ENCODE assay signal across 8 cellular contexts in the genomic region with DNA sequence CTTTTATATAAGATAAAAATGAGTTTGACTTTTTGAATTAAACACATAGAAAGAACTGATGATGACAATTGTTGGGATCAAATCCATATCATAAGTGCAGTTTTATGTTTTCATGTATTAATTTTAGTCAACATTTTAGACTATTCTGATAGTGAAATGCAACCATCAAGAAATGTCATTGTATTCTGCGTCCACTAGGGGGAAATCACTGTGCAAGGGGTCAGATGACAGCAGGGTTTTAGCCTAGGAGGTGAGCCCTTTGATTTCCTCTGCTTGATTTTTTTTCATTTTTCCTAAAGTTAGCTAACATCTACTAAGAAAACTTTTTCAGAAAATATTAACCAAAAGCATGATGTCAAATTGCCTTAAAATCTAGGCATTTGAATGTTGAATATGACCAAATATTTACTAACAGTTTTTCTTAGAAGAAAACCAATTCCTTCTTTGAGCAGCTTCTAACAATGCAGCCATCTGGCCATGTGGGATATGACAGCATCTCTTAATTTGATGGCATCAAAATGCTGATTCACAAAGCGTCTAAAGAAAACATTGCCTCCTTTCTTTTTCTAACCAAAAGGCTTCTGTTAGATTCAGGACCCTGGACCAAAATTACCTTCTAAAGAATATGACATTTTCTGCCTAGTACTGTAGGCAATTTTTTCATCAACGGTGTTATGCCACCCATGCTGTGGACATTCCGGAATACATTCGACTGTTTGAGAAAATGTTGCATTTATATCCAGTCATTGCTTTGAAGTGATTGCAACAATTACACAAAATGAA.
DNase-seq lines count a peak whose midpoint lies in the region; ATAC-seq and TF ChIP-seq lines count a peak whose summit lies in the region.

No MANE protein-coding gene starts in this region.

- no peak for TF ChIP-seq POLR2A in suprapubic skin (IDR thresholded peaks at IDR 0.05)
- no peak for TF ChIP-seq POLR2A in lower leg skin (IDR thresholded peaks at IDR 0.05)

- DNase-seq in EL (peak; percentile 34), SKM-1 (lab: John Stamatoyannopoulos, UW; ENCODE audit: unreplicated experiment) (peak; percentile 34), kidney tubule cell (ENCODE audit: low spot score) (peak; percentile 44), suprapubic skin (ENCODE audit: low spot score in 2 of 2) (no peak), lower leg skin (ENCODE audit: low spot score in 2 of 2) (no peak)
- no peak for DNase-seq in activated CD4-positive, alpha-beta T cell treated with anti-CD3 and anti-CD28 coated beads for 36 hours

- H3K27me3 Mint-ChIP-seq in activated CD4-positive, alpha-beta T cell treated with anti-CD3 and anti-CD28 coated beads for 36 hours: no peaks in the 10 kb centered on the region

- H3K9me3 Mint-ChIP-seq in activated CD4-positive, alpha-beta T cell treated with anti-CD3 and anti-CD28 coated beads for 36 hours (ENCODE audit: low read depth): no peaks in the 10 kb centered on the region

- no peaks in the 10 kb centered on the region for H3K36me3 Mint-ChIP-seq in activated CD4-positive, alpha-beta T cell treated with anti-CD3 and anti-CD28 coated beads for 36 hours (ENCODE audit: low read depth)

- ATAC-seq in GM19452 (IDR thresholded peaks at IDR 0.05; ENCODE audit: unreplicated experiment) (peak; percentile 86), HG03521 (IDR thresholded peaks at IDR 0.05; ENCODE audit: unreplicated experiment) (peak; percentile 70)
- ATAC-seq in activated CD4-positive, alpha-beta T cell treated with anti-CD3 and anti-CD28 coated beads for 36 hours: no peak

- no peaks in the 10 kb centered on the region for H3K4me1 Mint-ChIP-seq in activated CD4-positive, alpha-beta T cell treated with anti-CD3 and anti-CD28 coated beads for 36 hours

- H3K27ac Mint-ChIP-seq in activated CD4-positive, alpha-beta T cell treated with anti-CD3 and anti-CD28 coated beads for 36 hours: no peak overlapping the region

- TF ChIP-seq CTCF in suprapubic skin (IDR thresholded peaks at IDR 0.05): peak in 1 of 2 donors; percentile 41
- TF ChIP-seq CTCF in lower leg skin (IDR thresholded peaks at IDR 0.05): no peak

- CTCF ChIA-PET in activated CD4-positive, alpha-beta T cell treated with anti-CD3 and anti-CD28 coated beads for 36 hours (lab: Charles Lee): interaction anchor here (0.6 to 2.8 kb wide), 4 partner anchors 13 to 1564 kb away, joined by 3 to 7 read pairs (median 4); no protein-coding TSS in a partner anchor

- POLR2A ChIA-PET in activated CD4-positive, alpha-beta T cell treated with anti-CD3 and anti-CD28 coated beads for 36 hours (lab: Charles Lee): no interaction called here

- H3K36me3 ChIP-seq in suprapubic skin: no peaks in the 10 kb centered on the region

- intact Hi-C loops in activated CD4-positive, alpha-beta T cell treated with anti-CD3 and anti-CD28 coated beads for 36 hours (cut with DNase I, micrococcal nuclease): loop anchor here in 1 of 2 experiments (5.0 to 10.0 kb wide), 2 partner anchors 282 to 1675 kb away; a partner anchor contains a TSS
- intact Hi-C loops in lower leg skin (cut with DNase I; ENCODE audit: low total_unique reads): no loop called here

- H3K27ac ChIP-seq in suprapubic skin: no peak overlapping the region

- no peaks in the 10 kb centered on the region for H3K9me3 ChIP-seq in suprapubic skin

- 68% methylated on average over 5 of the region's 5 CpGs for WGBS in suprapubic skin
- WGBS in lower leg skin, 2 donors: 71 to 72% methylated on average over 5 of the region's 5 CpGs

- H3K27me3 ChIP-seq in suprapubic skin: no peaks in the 10 kb centered on the region

- TF ChIP-seq EP300 in suprapubic skin (IDR thresholded peaks at IDR 0.05): no peak

- H3K4me1 ChIP-seq in suprapubic skin: no peaks in the 10 kb centered on the region

- H3K4me3 Mint-ChIP-seq in activated CD4-positive, alpha-beta T cell treated with anti-CD3 and anti-CD28 coated beads for 36 hours: no peak overlapping the region

- no peak overlapping the region for H3K4me3 ChIP-seq in suprapubic skin
- H3K4me3 ChIP-seq in lower leg skin (ENCODE audit: low read depth, poor library complexity, severe bottlenecking): no peak overlapping the region

Comparison
In these comparisons a context has a peak if more than half of its experiments do, and no peak if none do; other contexts are left out.
1. DNase-seq: peak in EL (single experiment), SKM-1 (single experiment) and kidney tubule cell (single experiment); none in activated CD4-positive, alpha-beta T cell treated with anti-CD3 and anti-CD28 coated beads for 36 hours (single experiment), suprapubic skin (0 of 2) and lower leg skin (0 of 2).